16 cellular contexts compared by ENCODE assay signal in the genomic region with DNA sequence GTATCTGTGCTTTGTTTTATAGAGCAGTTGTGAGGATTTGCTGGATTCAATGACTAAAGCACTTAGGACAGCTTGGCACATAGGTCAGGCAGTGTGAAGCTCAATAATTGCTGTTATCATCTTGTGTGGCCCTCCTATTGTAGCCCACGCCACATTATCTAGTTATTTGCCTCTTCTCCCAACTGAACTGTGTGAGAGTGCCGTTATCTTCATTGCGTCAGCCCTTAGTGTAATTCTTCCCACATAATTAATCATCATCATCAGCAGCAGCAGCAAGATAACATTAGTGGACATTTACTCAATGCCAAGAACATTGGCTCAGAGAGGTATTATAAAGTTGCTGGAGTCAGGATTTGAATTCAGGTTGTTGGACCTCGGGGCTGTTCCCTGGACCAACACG.
"Had no signal": no experiment of that assay in that cellular context is flagged by ENCODE, and none has a peak within 500 bp of the region (broad histone marks: within the 10 kb centered on the region; RNA-seq: fewer than 3 reads in every experiment).

No MANE protein-coding gene starts in this region.

- DNase-seq: activated CD4-positive, alpha-beta memory T cell treated with anti-CD3 and anti-CD28 coated beads, Interleukin-2, amount 10 ng/mL, durations not matched to agents 7 days and 5 days; activated CD4-positive, alpha-beta T cell treated with anti-CD3 and anti-CD28 coated beads, Interleukin-2, amount 10 ng/mL, durations not matched to agents 24 days and 14 days; activated effector memory CD4-positive, alpha-beta T cell treated with Interleukin-2 at 50 U/mL for 16 hours; activated naive CD4-positive, alpha-beta T cell treated with anti-CD3 and anti-CD28 coated beads for 36 hours; activated naive CD8-positive, alpha-beta T cell treated with anti-CD3 and anti-CD28 coated beads, Interleukin-2, amount 10 ng/mL, durations not matched to agents 7 days and 5 days; activated T-cell treated with anti-CD3 and anti-CD28 coated beads, Interleukin-2, amount 50 U/mL, for 72 hours; amniotic stem cell; cortex of kidney; endodermal cell; kidney; naive thymus-derived CD4-positive, alpha-beta T cell; T-helper 17 cell; thyroid gland had no signal

- H3K27me3 ChIP-seq: neural progenitor cell, thyroid gland had no signal

- H3K36me3 Mint-ChIP-seq: activated naive CD8-positive, alpha-beta T cell treated with anti-CD3 and anti-CD28 coated beads, Interleukin-2, amount 10 ng/mL, durations not matched to agents 7 days and 5 days; naive thymus-derived CD4-positive, alpha-beta T cell; neural progenitor cell had no signal

- H3K27me3 Mint-ChIP-seq: activated CD4-positive, alpha-beta memory T cell treated with anti-CD3 and anti-CD28 coated beads, Interleukin-2, amount 10 ng/mL, durations not matched to agents 7 days and 5 days; activated CD4-positive, alpha-beta T cell treated with anti-CD3 and anti-CD28 coated beads, Interleukin-2, amount 10 ng/mL, durations not matched to agents 24 days and 14 days; activated naive CD8-positive, alpha-beta T cell treated with anti-CD3 and anti-CD28 coated beads, Interleukin-2, amount 10 ng/mL, durations not matched to agents 7 days and 5 days had no signal

- H3K4me1 ChIP-seq: neural progenitor cell, thyroid gland had no signal

- H3K4me3 ChIP-seq: neural progenitor cell, thyroid gland had no signal

- H3K4me2 ChIP-seq: neural progenitor cell had no signal

- H3K9ac ChIP-seq: neural progenitor cell had no signal

- H3K27ac ChIP-seq: neural progenitor cell, thyroid gland, VCaP had no signal

- H3K4me3 Mint-ChIP-seq: activated CD4-positive, alpha-beta memory T cell treated with anti-CD3 and anti-CD28 coated beads, Interleukin-2, amount 10 ng/mL, durations not matched to agents 7 days and 5 days; activated CD4-positive, alpha-beta T cell treated with anti-CD3 and anti-CD28 coated beads, Interleukin-2, amount 10 ng/mL, durations not matched to agents 24 days and 14 days; activated naive CD4-positive, alpha-beta T cell treated with anti-CD3 and anti-CD28 coated beads for 36 hours; activated naive CD8-positive, alpha-beta T cell treated with anti-CD3 and anti-CD28 coated beads, Interleukin-2, amount 10 ng/mL, durations not matched to agents 7 days and 5 days; activated T-cell treated with anti-CD3 and anti-CD28 coated beads, Interleukin-2, amount 50 U/mL, for 72 hours; endodermal cell; naive thymus-derived CD4-positive, alpha-beta T cell; neural progenitor cell; stimulated activated naive CD8-positive, alpha-beta T cell treated with anti-CD3 and anti-CD28 coated beads, Interleukin-15, Interleukin-2, amounts not matched to agents 100 ng/mL and 50 ng/mL, for 24 hours; T-helper 17 cell had no signal

- H3K27ac Mint-ChIP-seq: activated CD4-positive, alpha-beta memory T cell treated with anti-CD3 and anti-CD28 coated beads, Interleukin-2, amount 10 ng/mL, durations not matched to agents 7 days and 5 days; activated CD4-positive, alpha-beta T cell treated with anti-CD3 and anti-CD28 coated beads, Interleukin-2, amount 10 ng/mL, durations not matched to agents 24 days and 14 days; activated naive CD4-positive, alpha-beta T cell treated with anti-CD3 and anti-CD28 coated beads for 36 hours; activated naive CD8-positive, alpha-beta T cell treated with anti-CD3 and anti-CD28 coated beads, Interleukin-2, amount 10 ng/mL, durations not matched to agents 7 days and 5 days; activated T-cell treated with anti-CD3 and anti-CD28 coated beads, Interleukin-2, amount 50 U/mL, for 72 hours; endodermal cell; naive thymus-derived CD4-positive, alpha-beta T cell; neural progenitor cell; stimulated activated naive CD8-positive, alpha-beta T cell treated with anti-CD3 and anti-CD28 coated beads, Interleukin-15, Interleukin-2, amounts not matched to agents 100 ng/mL and 50 ng/mL, for 24 hours; T-helper 17 cell had no signal

- H2AFZ ChIP-seq: neural progenitor cell had no signal

- H3K4me1 Mint-ChIP-seq: activated CD4-positive, alpha-beta memory T cell treated with anti-CD3 and anti-CD28 coated beads, Interleukin-2, amount 10 ng/mL, durations not matched to agents 7 days and 5 days; activated CD4-positive, alpha-beta T cell treated with anti-CD3 and anti-CD28 coated beads, Interleukin-2, amount 10 ng/mL, durations not matched to agents 24 days and 14 days had no signal

- H3K9me3 ChIP-seq: thyroid gland had no signal

- H3K36me3 ChIP-seq: neural progenitor cell, thyroid gland had no signal

- H3K9me3 Mint-ChIP-seq: activated CD4-positive, alpha-beta memory T cell treated with anti-CD3 and anti-CD28 coated beads, Interleukin-2, amount 10 ng/mL, durations not matched to agents 7 days and 5 days; activated CD4-positive, alpha-beta T cell treated with anti-CD3 and anti-CD28 coated beads, Interleukin-2, amount 10 ng/mL, durations not matched to agents 24 days and 14 days; activated naive CD4-positive, alpha-beta T cell treated with anti-CD3 and anti-CD28 coated beads for 36 hours; activated naive CD8-positive, alpha-beta T cell treated with anti-CD3 and anti-CD28 coated beads, Interleukin-2, amount 10 ng/mL, durations not matched to agents 7 days and 5 days; activated T-cell treated with anti-CD3 and anti-CD28 coated beads, Interleukin-2, amount 50 U/mL, for 72 hours; endodermal cell; naive thymus-derived CD4-positive, alpha-beta T cell; neural progenitor cell; stimulated activated naive CD8-positive, alpha-beta T cell treated with anti-CD3 and anti-CD28 coated beads, Interleukin-15, Interleukin-2, amounts not matched to agents 100 ng/mL and 50 ng/mL, for 24 hours had no signal
